In genomic region chr9:114991861-114992260, GRCh38 we compare ENCODE assay signal across 29 cellular contexts.
"Had no signal": no experiment of that assay in that cellular context is flagged by ENCODE, and none has a peak within 500 bp of the region (broad histone marks: within the 10 kb centered on the region; RNA-seq: fewer than 3 reads in every experiment).

No MANE protein-coding gene starts in this region.

- H3K27ac Mint-ChIP-seq: activated T-helper 17 cell treated with anti-CD3 and anti-CD28 coated beads, Interleukin-2, amount 50 U/mL, for 72 hours; mesothelial cell of epicardium; naive B cell had no signal

- ATAC-seq: activated T-helper 17 cell treated with anti-CD3 and anti-CD28 coated beads, Interleukin-2, amount 50 U/mL, for 72 hours; heart right ventricle; pancreas; sciatic nerve; stimulated activated naive CD8-positive, alpha-beta T cell treated with anti-CD3 and anti-CD28 coated beads, Interleukin-15, Interleukin-2, amounts not matched to agents 100 U/mL and 50 U/mL, for 24 hours had no signal

- H3K27me3 Mint-ChIP-seq: activated T-cell treated with anti-CD3 and anti-CD28 coated beads, Interleukin-2, amount 50 U/mL, for 24 hours; activated T-helper 17 cell treated with anti-CD3 and anti-CD28 coated beads, Interleukin-2, amount 50 U/mL, for 72 hours; central memory CD8-positive, alpha-beta T cell had no signal

- H3K4me3 ChIP-seq: breast epithelium, esophagus squamous epithelium, heart right ventricle, pancreas, prostate gland, skin epidermis, testis, transverse colon, uterus had no signal

- H3K27ac ChIP-seq: breast epithelium, esophagus squamous epithelium, heart right ventricle, pancreas, prostate gland, skin epidermis, testis, transverse colon, uterus had no signal

- H3K27me3 ChIP-seq: breast epithelium, pancreas, testis, transverse colon, uterus had no signal

- H3K36me3 ChIP-seq: breast epithelium, esophagus squamous epithelium, heart right ventricle, pancreas, prostate gland, transverse colon, uterus had no signal

- H3K36me3 Mint-ChIP-seq: mesothelial cell of epicardium, naive B cell had no signal

- H3K9me3 Mint-ChIP-seq: activated T-cell treated with anti-CD3 and anti-CD28 coated beads, Interleukin-2, amount 50 U/mL, for 24 hours; activated T-helper 17 cell treated with anti-CD3 and anti-CD28 coated beads, Interleukin-2, amount 50 U/mL, for 72 hours; central memory CD8-positive, alpha-beta T cell; mesothelial cell of epicardium had no signal

- H3K4me3 Mint-ChIP-seq: activated T-cell treated with anti-CD3 and anti-CD28 coated beads, Interleukin-2, amount 50 U/mL, for 24 hours; activated T-helper 17 cell treated with anti-CD3 and anti-CD28 coated beads, Interleukin-2, amount 50 U/mL, for 72 hours; central memory CD8-positive, alpha-beta T cell; mesothelial cell of epicardium; naive B cell had no signal

- H3K9me3 ChIP-seq: breast epithelium, esophagus squamous epithelium, heart right ventricle, pancreas, prostate gland, testis, transverse colon, uterus had no signal

- H3K4me1 ChIP-seq: breast epithelium, esophagus squamous epithelium, pancreas, prostate gland, testis, transverse colon, uterus had no signal

- DNase-seq: activated CD4-positive, alpha-beta T cell treated with anti-CD3 and anti-CD28 coated beads for 1 hour; activated CD4-positive, alpha-beta T cell treated with anti-CD3 and anti-CD28 coated beads, Interleukin-2, amount 50 U/mL, for 48 hours; activated CD8-positive, alpha-beta memory T cell treated with anti-CD3 and anti-CD28 coated beads, Interleukin-2, amount 50 U/mL, for 48 hours; activated gamma-delta T cell treated with Interleukin-2 at 50 U/mL for 16 hours; activated naive CD4-positive, alpha-beta T cell treated with anti-CD3 and anti-CD28 coated beads, Interleukin-2, amount 50 U/mL, for 16 hours; activated T-cell treated with anti-CD3 and anti-CD28 coated beads, Interleukin-2, amount 50 U/mL, for 24 hours; dermis blood vessel endothelial cell; effector CD4-positive, alpha-beta T cell; esophagus squamous epithelium; foreskin melanocyte; heart right ventricle; naive B cell; nucleus accumbens; pancreas; retina; stimulated activated CD4-positive, alpha-beta T cell treated with anti-CD3 and anti-CD28 coated beads, Interleukin-12 subunit alpha, Interleukin-12 subunit beta, amount 100 ng/mL, for 4 hours; stimulated activated CD4-positive, alpha-beta T cell treated with anti-CD3 and anti-CD28 coated beads, Interleukin-4, amount 100 ng/mL, for 1 hour; stimulated activated naive CD8-positive, alpha-beta T cell treated with anti-CD3 and anti-CD28 coated beads, Interleukin-15, Interleukin-2, amounts not matched to agents 100 U/mL and 50 U/mL, for 24 hours; T-helper 9 cell; testis; transverse colon; uterus had no signal
